Comparison of ENCODE assay signal across 12 cellular contexts in the genomic region with DNA sequence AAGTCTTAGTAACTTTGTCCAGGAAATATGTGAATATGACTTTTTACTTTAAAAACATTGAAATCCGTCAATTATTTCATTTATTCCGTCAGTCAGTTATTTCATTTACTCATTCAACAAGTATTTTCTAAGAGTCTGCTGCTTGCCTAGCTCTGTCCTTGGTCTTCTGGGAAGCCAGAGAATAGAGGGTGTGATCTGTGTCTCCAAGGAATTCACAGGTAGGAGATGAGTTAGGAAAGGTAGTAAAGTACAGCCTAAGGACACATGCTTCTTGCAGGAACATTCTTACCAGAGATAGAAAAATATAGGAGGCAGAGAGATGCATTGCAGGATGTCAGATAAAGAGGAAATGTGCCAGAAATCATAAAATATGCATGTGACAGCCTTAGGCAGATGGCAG.
"Had no signal": no experiment of that assay in that cellular context is flagged by ENCODE, and none has a peak within 500 bp of the region (broad histone marks: within the 10 kb centered on the region; RNA-seq: fewer than 3 reads in every experiment).

No MANE protein-coding gene starts in this region.

- H3K27ac ChIP-seq: right lobe of liver, upper lobe of left lung had no signal

- H3K27me3 ChIP-seq: right lobe of liver, upper lobe of left lung had no signal

- H3K4me3 ChIP-seq: right lobe of liver, smooth muscle cell, upper lobe of left lung had no signal

- H3K9me3 ChIP-seq: right lobe of liver, upper lobe of left lung had no signal

- H3K4me2 ChIP-seq: smooth muscle cell had no signal

- H3K36me3 ChIP-seq: right lobe of liver, upper lobe of left lung had no signal

- ATAC-seq: activated T-helper 17 cell treated with anti-CD3 and anti-CD28 coated beads, Interleukin-2, amount 50 U/mL, for 72 hours; right lobe of liver had no signal

- DNase-seq: activated CD4-positive, alpha-beta T cell treated with anti-CD3 and anti-CD28 coated beads, Interleukin-2, amount 50 U/mL, for 4 hours; activated CD4-positive, CD25-positive, alpha-beta regulatory T cell treated with anti-CD3 and anti-CD28 coated beads, Interleukin-2, amount 50 U/mL, for 72 hours; activated naive CD4-positive, alpha-beta T cell treated with Interleukin-2 at 50 U/mL for 16 hours; aorta; right lobe of liver; stimulated activated CD4-positive, alpha-beta T cell treated with anti-CD3 and anti-CD28 coated beads, Interleukin-4, amount 100 ng/mL, for 4 hours; stimulated activated CD8-positive, alpha-beta memory T cell treated with anti-CD3 and anti-CD28 coated beads, Interleukin-4, amount 100 ng/mL, for 48 hours; stimulated activated naive CD4-positive, alpha-beta T cell treated with Interleukin-2 at 50 U/mL for 16 hours; SW 1271; upper lobe of left lung had no signal
